19 cellular contexts compared by ENCODE assay signal in the genomic region with DNA sequence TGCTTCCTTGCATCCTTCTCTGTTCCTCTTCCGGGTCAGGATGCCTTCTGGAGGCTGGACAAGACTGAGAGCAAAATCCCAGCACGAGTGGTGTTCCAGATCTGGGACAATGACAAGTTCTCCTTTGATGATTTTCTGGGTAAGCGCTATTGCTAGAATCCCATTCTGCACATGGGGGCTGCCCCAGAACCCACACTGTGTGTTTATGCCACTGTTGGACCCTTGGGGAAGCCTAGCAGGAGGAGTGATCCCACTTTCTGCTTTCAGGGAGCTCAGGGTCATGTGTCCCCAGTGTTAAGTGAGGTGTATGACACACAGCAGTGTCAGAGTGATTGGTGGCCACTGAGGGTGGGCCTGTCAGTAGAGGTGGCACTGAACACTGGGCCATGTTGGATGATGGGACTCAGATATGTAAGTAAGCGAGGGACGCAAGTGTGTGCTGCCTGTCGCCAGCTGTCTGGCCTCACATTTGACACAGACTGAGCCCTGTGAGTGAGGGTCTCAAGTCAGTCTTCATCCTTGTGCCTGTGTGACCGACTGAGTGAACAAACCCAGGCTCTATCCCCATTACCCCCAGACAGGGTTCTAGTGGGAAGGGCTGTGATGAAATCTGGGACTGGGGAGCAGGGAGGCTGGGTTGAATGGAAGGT.
DNase-seq lines count a peak whose midpoint lies in the region; ATAC-seq, FAIRE-seq and TF ChIP-seq lines count a peak whose summit lies in the region.
"Had no signal": no experiment of that assay in that cellular context is flagged by ENCODE, and none has a peak within 500 bp of the region (broad histone marks: within the 10 kb centered on the region; RNA-seq: fewer than 3 reads in every experiment).

No MANE protein-coding gene starts in this region.

- no peaks in the 10 kb centered on the region for H3K4me1 ChIP-seq in heart right ventricle
- H3K4me1 ChIP-seq: Peyer's patch had no signal

- H3K27ac ChIP-seq in heart right ventricle, result no peak overlapping the region
- H3K27ac ChIP-seq: Peyer's patch had no signal

- DNase-seq in cardiac septum (ENCODE audit: low spot score) (peak; percentile 39), heart right ventricle (no peak), HTR-8/SVneo (ENCODE audit: insufficient read length, low spot score) (no peak), endothelial cell (ENCODE audit: low spot score) (no peak)
- DNase-seq in stimulated activated CD8-positive, alpha-beta memory T cell treated with anti-CD3 and anti-CD28 coated beads, Interleukin-4, amount 100 ng/mL, for 48 hours, result peak; percentile 14
- no peak for DNase-seq in stimulated activated CD4-positive, alpha-beta T cell treated with anti-CD3 and anti-CD28 coated beads, Interleukin-4, amount 100 ng/mL, for 4 hours
- DNase-seq: AML-193; Calu3; CD4-positive, alpha-beta T cell; GF-D8; GOT3; NCI-H1105 treated with DMSO at 0.1 percent for 48 hours; NCI-H187 treated with DMSO at 0.1 percent for 48 hours; NCI-H2171 treated with DMSO at 0.1 percent for 48 hours; NCI-H510A; SHP77 had no signal

- H3K4me3 Mint-ChIP-seq in endothelial cell (ENCODE audit: unreplicated experiment), result peak overlapping the region; percentile 73
- H3K4me3 Mint-ChIP-seq: CD4-positive, alpha-beta T cell had no signal

- peaks cover 60% of the 10 kb centered on the region for H3K36me3 Mint-ChIP-seq in endothelial cell (ENCODE audit: low read depth, unreplicated experiment)

- 96 to 97% methylated on average over 7 of the region's 7 CpGs for WGBS in heart right ventricle, 2 donors

- no peak overlapping the region for H3K4me3 ChIP-seq in heart right ventricle
- H3K4me3 ChIP-seq: Peyer's patch had no signal

- no peaks in the 10 kb centered on the region for H3K9me3 Mint-ChIP-seq in endothelial cell (ENCODE audit: unreplicated experiment)
- H3K9me3 Mint-ChIP-seq: CD4-positive, alpha-beta T cell had no signal

- TF ChIP-seq CTCF in heart right ventricle (IDR thresholded peaks at IDR 0.05) (no peak), endothelial cell (IDR thresholded peaks at IDR 0.05; ENCODE audit: unreplicated experiment) (no peak)

- no peak for ATAC-seq in heart right ventricle
- no peak for ATAC-seq in GM21360 (IDR thresholded peaks at IDR 0.05; ENCODE audit: unreplicated experiment)
- ATAC-seq in GM19463 (IDR thresholded peaks at IDR 0.05; ENCODE audit: unreplicated experiment), result no peak

- H3K36me3 ChIP-seq in heart right ventricle, result peaks cover 0 to 86% (median 16%) of the 10 kb centered on the region in 9 donors
- H3K36me3 ChIP-seq: Peyer's patch had no signal

- intact Hi-C loops in cardiac septum (cut with DNase I), result no loop called here
- intact Hi-C loops in heart right ventricle (cut with DNase I), result loop anchor here in 1 of 10 donors (10.0 kb wide), 1 partner anchor 119 kb away; no protein-coding TSS in a partner anchor

- peaks cover 24% of the 10 kb centered on the region for H3K27me3 Mint-ChIP-seq in endothelial cell (ENCODE audit: unreplicated experiment)

- H3K27me3 ChIP-seq in heart right ventricle, result no peaks in the 10 kb centered on the region
- H3K27me3 ChIP-seq: Peyer's patch had no signal

- H3K27ac Mint-ChIP-seq in endothelial cell (ENCODE audit: unreplicated experiment), result peak overlapping the region; percentile 24
- H3K27ac Mint-ChIP-seq: CD4-positive, alpha-beta T cell had no signal

- peak; percentile 71 for FAIRE-seq in HTR-8/SVneo (lab: Jason Lieb, UNC)

- H3K9me3 ChIP-seq in heart right ventricle, result no peaks in the 10 kb centered on the region
- H3K9me3 ChIP-seq: Peyer's patch had no signal

- H3K4me1 Mint-ChIP-seq in endothelial cell (ENCODE audit: unreplicated experiment), result no peaks in the 10 kb centered on the region

Comparison
In these comparisons a context has a peak if more than half of its experiments do, and no peak if none do; other contexts are left out.
1. DNase-seq: peak in cardiac septum (single experiment) and stimulated activated CD8-positive, alpha-beta memory T cell treated with anti-CD3 and anti-CD28 coated beads, Interleukin-4, amount 100 ng/mL, for 48 hours (single experiment); none in heart right ventricle (0 of 2), HTR-8/SVneo (single experiment), endothelial cell (single experiment) and stimulated activated CD4-positive, alpha-beta T cell treated with anti-CD3 and anti-CD28 coated beads, Interleukin-4, amount 100 ng/mL, for 4 hours (0 of 2).